Comparison of ENCODE assay signal across 36 cellular contexts in genomic region chr7:91767820-91768219, GRCh38.
"Had no signal": no experiment of that assay in that cellular context is flagged by ENCODE, and none has a peak within 500 bp of the region (broad histone marks: within the 10 kb centered on the region; RNA-seq: fewer than 3 reads in every experiment).

No MANE protein-coding gene starts in this region.

- H3K27me3 ChIP-seq: adrenal gland, body of pancreas, breast epithelium, MG63, SJCRH30 had no signal

- FAIRE-seq: astrocyte had no signal

- H3K27me3 Mint-ChIP-seq: activated B cell treated with CpG ODN at 0.5 μM for 24 hours; activated CD4-positive, alpha-beta memory T cell treated with anti-CD3 and anti-CD28 coated beads for 36 hours had no signal

- H3K9me3 Mint-ChIP-seq: activated T-helper 1 cell treated with anti-CD3 and anti-CD28 coated beads, Interleukin-12 subunit alpha, Interleukin-12 subunit beta, Interleukin-2, Interleukin-4 antibody, amounts not matched to agents 30 ng/mL and 10 ng/mL and 1 ng/mL, durations not matched to agents 14 hours and 24 hours and 36 hours; T-helper 1 cell treated with Interleukin-12 subunit alpha and Interleukin-12 subunit beta and Interleukin-4 antibody, amounts not matched to agents 30 μg/mL and 1 μg/mL, for 36 hours had no signal

- H3K4me3 ChIP-seq: adrenal gland, body of pancreas, breast epithelium, MG63, SJCRH30 had no signal

- H3K4me1 Mint-ChIP-seq: activated B cell treated with CpG ODN at 0.5 μM for 24 hours had no signal

- H3K4me1 ChIP-seq: adrenal gland, body of pancreas, breast epithelium, SJCRH30 had no signal

- H3K4me3 Mint-ChIP-seq: activated B cell treated with CpG ODN at 0.5 μM for 24 hours; activated CD4-positive, alpha-beta memory T cell treated with anti-CD3 and anti-CD28 coated beads for 36 hours; activated naive CD4-positive, alpha-beta T cell treated with anti-CD3 and anti-CD28 coated beads for 36 hours; activated T-cell treated with anti-CD3 and anti-CD28 coated beads, Interleukin-2, amount 50 U/mL, for 4 hours; activated T-helper 1 cell treated with anti-CD3 and anti-CD28 coated beads, Interleukin-12 subunit alpha, Interleukin-12 subunit beta, Interleukin-2, Interleukin-4 antibody, amounts not matched to agents 30 ng/mL and 10 ng/mL and 1 ng/mL, durations not matched to agents 14 hours and 24 hours and 36 hours; T-helper 1 cell treated with Interleukin-12 subunit alpha and Interleukin-12 subunit beta and Interleukin-4 antibody, amounts not matched to agents 30 μg/mL and 1 μg/mL, for 36 hours; T-helper 2 cell treated with Interferon-gamma antibody and Interleukin-4, amounts not matched to agents 5 μg/mL and 100 μg/mL, for 36 hours had no signal

- H3K27ac Mint-ChIP-seq: activated B cell treated with CpG ODN at 0.5 μM for 24 hours; activated CD4-positive, alpha-beta memory T cell treated with anti-CD3 and anti-CD28 coated beads for 36 hours; activated naive CD4-positive, alpha-beta T cell treated with anti-CD3 and anti-CD28 coated beads for 36 hours; activated naive CD4-positive, alpha-beta T cell treated with anti-CD3 and anti-CD28 coated beads, Interleukin-2, amount 50 U/mL, for 72 hours; activated T-helper 1 cell treated with anti-CD3 and anti-CD28 coated beads, Interleukin-12 subunit alpha, Interleukin-12 subunit beta, Interleukin-2, Interleukin-4 antibody, amounts not matched to agents 30 ng/mL and 10 ng/mL and 1 ng/mL, durations not matched to agents 14 hours and 24 hours and 36 hours; T-helper 1 cell treated with Interleukin-12 subunit alpha and Interleukin-12 subunit beta and Interleukin-4 antibody, amounts not matched to agents 30 μg/mL and 1 μg/mL, for 36 hours; T-helper 2 cell treated with Interferon-gamma antibody and Interleukin-4, amounts not matched to agents 5 μg/mL and 100 μg/mL, for 36 hours had no signal

- H3K27ac ChIP-seq: adrenal gland, body of pancreas, breast epithelium, SJCRH30 had no signal

- H3K9me3 ChIP-seq: adrenal gland, MG63, SJCRH30, SK-N-SH had no signal

- H3K36me3 Mint-ChIP-seq: activated CD4-positive, alpha-beta memory T cell treated with anti-CD3 and anti-CD28 coated beads for 36 hours; activated naive CD4-positive, alpha-beta T cell treated with anti-CD3 and anti-CD28 coated beads, Interleukin-2, amount 50 U/mL, for 72 hours had no signal

- DNase-seq: activated B cell treated with CpG ODN at 0.5 μM for 24 hours; activated CD4-positive, alpha-beta memory T cell treated with anti-CD3 and anti-CD28 coated beads for 36 hours; activated CD4-positive, alpha-beta T cell treated with anti-CD3 and anti-CD28 coated beads for 4 hours; activated CD4-positive, alpha-beta T cell treated with anti-CD3 and anti-CD28 coated beads, Interleukin-2, amount 50 U/mL, for 1 hour; activated CD4-positive, CD25-positive, alpha-beta regulatory T cell treated with anti-CD3 and anti-CD28 coated beads, Interleukin-2, amount 50 U/mL, for 72 hours; activated CD8-positive, alpha-beta memory T cell treated with anti-CD3 and anti-CD28 coated beads, Interleukin-2, amount 50 U/mL, for 4 hours; activated gamma-delta T cell treated with Interleukin-2 at 50 U/mL for 16 hours; activated naive CD4-positive, alpha-beta T cell treated with anti-CD3 and anti-CD28 coated beads for 36 hours; activated T-cell treated with anti-CD3 and anti-CD28 coated beads for 4 hours; activated T-cell treated with anti-CD3 and anti-CD28 coated beads, Interleukin-2, amount 50 U/mL, for 4 hours; adrenal gland; body of pancreas; Kasumi-1; KG1; MG63; NCI-H1092; NCI-H1417; NCI-H146; NCI-H187; NCI-H2029 treated with DMSO at 0.1 percent for 48 hours; NCI-H2107; NCI-H2171; NCI-H446; NCI-H510A treated with DMSO at 0.1 percent for 48 hours; NCI-H526 treated with DMSO at 0.1 percent for 48 hours; NCI-H774; SHP77; SJCRH30; SK-N-SH had no signal

- H3K4me2 ChIP-seq: SK-N-SH had no signal

- ATAC-seq: activated naive CD4-positive, alpha-beta T cell treated with anti-CD3 and anti-CD28 coated beads, Interleukin-2, amount 50 U/mL, for 72 hours; activated T-cell treated with anti-CD3 and anti-CD28 coated beads, Interleukin-2, amount 50 U/mL, for 4 hours; body of pancreas; Panc1 had no signal

- H3K9ac ChIP-seq: SK-N-SH had no signal

- H3K36me3 ChIP-seq: adrenal gland, breast epithelium, MG63, SJCRH30 had no signal
